In genomic region chr1:154751690-154752089, GRCh38 we compare ENCODE assay signal across 8 cellular contexts.
DNase-seq lines count a peak whose midpoint lies in the region; ATAC-seq and TF ChIP-seq lines count a peak whose summit lies in the region.

No MANE protein-coding gene starts in this region.

- H2AK5ac ChIP-seq in H9 (ENCODE audit: insufficient read length, low read length), result no peak overlapping the region

- ATAC-seq in activated naive CD4-positive, alpha-beta T cell treated with anti-CD3 and anti-CD28 coated beads, Interleukin-2, amount 50 U/mL, for 72 hours, result peak; percentile 66 to 71
- peak; percentile 54 to 62 for ATAC-seq in left cardiac atrium
- no peak for ATAC-seq in GM18861 (IDR thresholded peaks at IDR 0.05; ENCODE audit: unreplicated experiment)
- no peak for ATAC-seq in GM18505 (IDR thresholded peaks at IDR 0.05; ENCODE audit: unreplicated experiment)

- no peaks in the 10 kb centered on the region for H3K79me1 ChIP-seq in H9 (ENCODE audit: insufficient read depth, low read depth, low read length, poor library complexity, severe bottlenecking)

- peaks cover 30 to 35% of the 10 kb centered on the region in 2 experiments for H3K4me1 Mint-ChIP-seq in H9

- no peaks in the 10 kb centered on the region for H3K4me1 ChIP-seq in H9 (ENCODE audit: insufficient read depth, low read length)

- peaks cover 3 to 4% of the 10 kb centered on the region in 2 donors for H3K9me3 Mint-ChIP-seq in activated naive CD4-positive, alpha-beta T cell treated with anti-CD3 and anti-CD28 coated beads, Interleukin-2, amount 50 U/mL, for 72 hours
- no peaks in the 10 kb centered on the region for H3K9me3 Mint-ChIP-seq in H9

- no peak overlapping the region for H4K8ac ChIP-seq in H9 (replicated peaks; ENCODE audit: insufficient read length, low read depth, low read length)

- no peak overlapping the region for H3K4me3 Mint-ChIP-seq in H9

- H3K4me2 ChIP-seq in H9 (ENCODE audit: insufficient read depth, insufficient read length, low read length), result no peak overlapping the region

- H3K27ac ChIP-seq in temporal lobe (ENCODE audit: low read depth, low read length) (peak overlapping the region; percentile 19), H9 (ENCODE audit: insufficient read length, low read depth, low read length) (no peak overlapping the region)

- H3T11ph ChIP-seq in H9 (ENCODE audit: low read length), result no peak overlapping the region

- no peak overlapping the region for H3K23ac ChIP-seq in H9 (ENCODE audit: insufficient read length, low read depth, low read length)

- no peak overlapping the region for H2BK15ac ChIP-seq in H9 (ENCODE audit: low read depth, low read length)

- no peaks in the 10 kb centered on the region for H3K27me3 ChIP-seq in H9 (ENCODE audit: insufficient read depth, low read length)

- H3K9me3 ChIP-seq in H9 (ENCODE audit: control insufficient read depth, low read depth, low read length), result no peaks in the 10 kb centered on the region

- H2BK12ac ChIP-seq in H9 (ENCODE audit: insufficient read length, low read depth, low read length), result no peak overlapping the region

- no peak for TF ChIP-seq CTCF in H9 (conservative IDR thresholded peaks at IDR 0.05)

- no peak overlapping the region for H3K14ac ChIP-seq in H9 (ENCODE audit: insufficient read depth, low read length)

- H3K36me3 Mint-ChIP-seq in activated naive CD4-positive, alpha-beta T cell treated with anti-CD3 and anti-CD28 coated beads, Interleukin-2, amount 50 U/mL, for 72 hours, result peaks cover 0 to 7% of the 10 kb centered on the region in 2 donors
- no peaks in the 10 kb centered on the region for H3K36me3 Mint-ChIP-seq in H9 (ENCODE audit: insufficient read depth in 1 of 3, low read depth in 3 of 3)

- no peak overlapping the region for H2BK120ac ChIP-seq in H9 (ENCODE audit: low read depth, low read length, poor library complexity, severe bottlenecking)

- H4K91ac ChIP-seq in H9 (ENCODE audit: insufficient read length, low read depth, low read length), result no peak overlapping the region

- no peak overlapping the region for H3K9ac ChIP-seq in H9 (ENCODE audit: extremely low read depth, insufficient read length, low read length)

- WGBS in H9 (ENCODE audit: extremely low coverage, insufficient read length, low lambda C conversion rate), result no CpG with 5 or more reads among the region's 5 CpGs

- H3K18ac ChIP-seq in H9 (ENCODE audit: insufficient read length, low read depth, low read length), result no peak overlapping the region

- H4K5ac ChIP-seq in H9 (ENCODE audit: insufficient read length, low read depth, low read length), result no peak overlapping the region

- H3K27ac Mint-ChIP-seq in activated naive CD4-positive, alpha-beta T cell treated with anti-CD3 and anti-CD28 coated beads, Interleukin-2, amount 50 U/mL, for 72 hours, result peak overlapping the region; percentile 92 to 94
- no peak overlapping the region for H3K27ac Mint-ChIP-seq in H9

- no peak overlapping the region for H2BK20ac ChIP-seq in H9 (ENCODE audit: low read depth, low read length, poor library complexity, severe bottlenecking)

- intact Hi-C loops in left cardiac atrium (cut with DNase I), result loop anchor here (10.0 kb wide), 2 partner anchors 57 to 187 kb away; partner anchors contain the start of gene CHRNB2 (in 1 of the 2)

- H3K23me2 ChIP-seq in H9 (ENCODE audit: insufficient read length, low read depth, low read length, poor library complexity, severe bottlenecking), result no peaks in the 10 kb centered on the region

- H4K20me1 ChIP-seq in H9 (ENCODE audit: control insufficient read depth, insufficient read depth, insufficient read length), result no peaks in the 10 kb centered on the region

- H3K27me3 Mint-ChIP-seq in H9 (ENCODE audit: low read depth), result peaks cover 16% of the 10 kb centered on the region

- no peak overlapping the region for H2AFZ ChIP-seq in H9 (ENCODE audit: low read length)

- DNase-seq in activated naive CD4-positive, alpha-beta T cell treated with anti-CD3 and anti-CD28 coated beads, Interleukin-2, amount 50 U/mL, for 72 hours (ENCODE audit: low spot score in 2 of 2), result peak in 1 of 2 donors; percentile 36
- no peak for DNase-seq in activated naive CD4-positive, alpha-beta T cell treated with Interleukin-2 at 50 U/mL for 16 hours
- DNase-seq in NOMO-1 treated with dmso at 0.1 percent for 144 hours (lab: John Stamatoyannopoulos, UW; ENCODE audit: unreplicated experiment), result peak; percentile 35
- no peak for DNase-seq in left cardiac atrium
- no peak for DNase-seq in H9

- no peaks in the 10 kb centered on the region for H3K79me2 ChIP-seq in H9 (ENCODE audit: insufficient read depth, low read length)

- H2BK5ac ChIP-seq in H9 (ENCODE audit: insufficient read length, low read length), result no peak overlapping the region

- no peak overlapping the region for H3K4ac ChIP-seq in H9 (ENCODE audit: low read depth, low read length)

- TF ChIP-seq POLR2A in GM18505 (IDR thresholded peaks at IDR 0.05; ENCODE audit: borderline replicate concordance, extremely low read depth, insufficient read depth, insufficient read length), result no peak

- H3K56ac ChIP-seq in H9 (ENCODE audit: insufficient read length, low read depth, low read length), result no peak overlapping the region

Comparison
In these comparisons a context has a peak if more than half of its experiments do, and no peak if none do; other contexts are left out.
1. ATAC-seq: peak in activated naive CD4-positive, alpha-beta T cell treated with anti-CD3 and anti-CD28 coated beads, Interleukin-2, amount 50 U/mL, for 72 hours (2 of 2) and left cardiac atrium (2 of 2); none in GM18861 (single experiment) and GM18505 (single experiment).
2. H3K27ac Mint-ChIP-seq: peak in activated naive CD4-positive, alpha-beta T cell treated with anti-CD3 and anti-CD28 coated beads, Interleukin-2, amount 50 U/mL, for 72 hours (2 of 2); none in H9 (0 of 3).